1 cellular context compared by ENCODE assay signal in genomic region chr2:218582085-218582484, GRCh38.
A peak's percentile ranks its signal among the peaks of the same experiment; 100 is the strongest.
TF ChIP-seq lines count a peak whose summit lies in the region.

No MANE protein-coding gene starts in this region.

TF ChIP-seq in GM12878, 131 proteins besides CTCF, POLR2A, EP300 and RAD21:
- peak; percentile 52; the same call in 1 of the 2 replicates for TF ChIP-seq ATF2 (IDR thresholded peaks at IDR 0.05; ENCODE audit: low read length)
- peak; percentile 50; the same call in 1 of the 2 replicates for TF ChIP-seq NFIC (IDR thresholded peaks at IDR 0.05; ENCODE audit: low read depth, low read length)
- TF ChIP-seq JUNB (IDR thresholded peaks at IDR 0.05): peak; percentile 78
- TF ChIP-seq ATF7 (IDR thresholded peaks at IDR 0.05; ENCODE audit: low read depth): 0 out of 2 replicates have a peak, but pooled peaks have one; percentile 29
- TF ChIP-seq RUNX3 (IDR thresholded peaks at IDR 0.05; ENCODE audit: low read length): peak; percentile 91
- TF ChIP-seq PRDM15 (CRISPR knock-in tag; IDR thresholded peaks at IDR 0.05): no peak
- TF ChIP-seq, protein P1, sequence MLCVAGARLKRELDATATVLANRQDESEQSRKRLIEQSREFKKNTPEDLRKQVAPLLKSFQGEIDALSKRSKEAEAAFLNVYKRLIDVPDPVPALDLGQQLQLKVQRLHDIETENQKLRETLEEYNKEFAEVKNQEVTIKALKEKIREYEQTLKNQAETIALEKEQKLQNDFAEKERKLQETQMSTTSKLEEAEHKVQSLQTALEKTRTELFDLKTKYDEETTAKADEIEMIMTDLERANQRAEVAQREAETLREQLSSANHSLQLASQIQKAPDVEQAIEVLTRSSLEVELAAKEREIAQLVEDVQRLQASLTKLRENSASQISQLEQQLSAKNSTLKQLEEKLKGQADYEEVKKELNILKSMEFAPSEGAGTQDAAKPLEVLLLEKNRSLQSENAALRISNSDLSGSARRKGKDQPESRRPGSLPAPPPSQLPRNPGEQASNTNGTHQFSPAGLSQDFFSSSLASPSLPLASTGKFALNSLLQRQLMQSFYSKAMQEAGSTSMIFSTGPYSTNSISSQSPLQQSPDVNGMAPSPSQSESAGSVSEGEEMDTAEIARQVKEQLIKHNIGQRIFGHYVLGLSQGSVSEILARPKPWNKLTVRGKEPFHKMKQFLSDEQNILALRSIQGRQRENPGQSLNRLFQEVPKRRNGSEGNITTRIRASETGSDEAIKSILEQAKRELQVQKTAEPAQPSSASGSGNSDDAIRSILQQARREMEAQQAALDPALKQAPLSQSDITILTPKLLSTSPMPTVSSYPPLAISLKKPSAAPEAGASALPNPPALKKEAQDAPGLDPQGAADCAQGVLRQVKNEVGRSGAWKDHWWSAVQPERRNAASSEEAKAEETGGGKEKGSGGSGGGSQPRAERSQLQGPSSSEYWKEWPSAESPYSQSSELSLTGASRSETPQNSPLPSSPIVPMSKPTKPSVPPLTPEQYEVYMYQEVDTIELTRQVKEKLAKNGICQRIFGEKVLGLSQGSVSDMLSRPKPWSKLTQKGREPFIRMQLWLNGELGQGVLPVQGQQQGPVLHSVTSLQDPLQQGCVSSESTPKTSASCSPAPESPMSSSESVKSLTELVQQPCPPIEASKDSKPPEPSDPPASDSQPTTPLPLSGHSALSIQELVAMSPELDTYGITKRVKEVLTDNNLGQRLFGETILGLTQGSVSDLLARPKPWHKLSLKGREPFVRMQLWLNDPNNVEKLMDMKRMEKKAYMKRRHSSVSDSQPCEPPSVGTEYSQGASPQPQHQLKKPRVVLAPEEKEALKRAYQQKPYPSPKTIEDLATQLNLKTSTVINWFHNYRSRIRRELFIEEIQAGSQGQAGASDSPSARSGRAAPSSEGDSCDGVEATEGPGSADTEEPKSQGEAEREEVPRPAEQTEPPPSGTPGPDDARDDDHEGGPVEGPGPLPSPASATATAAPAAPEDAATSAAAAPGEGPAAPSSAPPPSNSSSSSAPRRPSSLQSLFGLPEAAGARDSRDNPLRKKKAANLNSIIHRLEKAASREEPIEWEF (IDR thresholded peaks at IDR 0.05; ENCODE audit: insufficient replicate concordance, low read depth, low read length): no peak
- peak; percentile 41; the same call in 1 of the 2 replicates for TF ChIP-seq CREM (IDR thresholded peaks at IDR 0.05; ENCODE audit: low read depth)
- TF ChIP-seq CREB1 (IDR thresholded peaks at IDR 0.05; ENCODE audit: low read depth): peak; percentile 75
